In genomic region chr1:145849356-145850165, GRCh38 we compare ENCODE assay signal across 9 cellular contexts. TPM values are rescaled to one million over a fixed set of nuclear protein-coding genes. Genes with fewer than 3 reads are reported as not detected.
DNase-seq lines count a peak whose midpoint lies in the region; TF ChIP-seq lines count a peak whose summit lies in the region.
"Had no signal": no experiment of that assay in that cellular context is flagged by ENCODE, and none has a peak within 500 bp of the region (broad histone marks: within the 10 kb centered on the region; RNA-seq: fewer than 3 reads in every experiment).

No MANE protein-coding gene starts in this region.

- no peak overlapping the region for H3K23ac ChIP-seq in trophoblast cell (ENCODE audit: low read length)

- H3K79me2 ChIP-seq in trophoblast cell (ENCODE audit: control insufficient read depth, insufficient read depth, low read length, poor library complexity): peaks cover 5% of the 10 kb centered on the region

- peaks cover 33 to 51% of the 10 kb centered on the region in 2 experiments for H3K36me3 ChIP-seq in trophoblast cell (ENCODE audit: control insufficient read depth in 1 of 2, insufficient read depth in 2 of 2, low read length in 2 of 2)
- peaks cover 8 to 28% of the 10 kb centered on the region in 2 donors for H3K36me3 ChIP-seq in prostate gland

- H3K9me3 ChIP-seq in trophoblast cell (ENCODE audit: insufficient read depth, low read depth, low read length): peaks cover 1% of the 10 kb centered on the region
- no peaks in the 10 kb centered on the region for H3K9me3 ChIP-seq in prostate gland

- H3K27me3 ChIP-seq in trophoblast cell (ENCODE audit: insufficient read depth, low read length) (no peaks in the 10 kb centered on the region), prostate gland (replicated peaks; ENCODE audit: insufficient read depth) (no peaks in the 10 kb centered on the region)

- H3K14ac ChIP-seq in trophoblast cell (ENCODE audit: low read length): no peak overlapping the region

- H4K12ac ChIP-seq in trophoblast cell (ENCODE audit: low read depth, low read length): no peak overlapping the region

- H2BK5ac ChIP-seq in trophoblast cell (ENCODE audit: low read depth, low read length, poor library complexity): no peak overlapping the region

- WGBS in trophoblast cell (ENCODE audit: extremely low coverage, insufficient coverage, insufficient read length): no CpG with 5 or more reads among the region's 15 CpGs
- 76% methylated on average over 15 of the region's 15 CpGs for WGBS in prostate gland

- H3K27ac ChIP-seq in trophoblast cell (ENCODE audit: low read depth, low read length) (peak overlapping the region; percentile 0), prostate gland (no peak overlapping the region)

- no peak overlapping the region for H2BK120ac ChIP-seq in trophoblast cell (ENCODE audit: insufficient read depth, low read length, poor library complexity)

- peak; percentile 41 for TF ChIP-seq CTCF in NB4 (IDR thresholded peaks at IDR 0.05; ENCODE audit: low read depth, low read length)
- TF ChIP-seq CTCF in prostate gland (IDR thresholded peaks at IDR 0.05): no peak

- no peak overlapping the region for H3K18ac ChIP-seq in trophoblast cell (ENCODE audit: low read length)

- H3K79me1 ChIP-seq in trophoblast cell (ENCODE audit: low read length): peaks cover 6% of the 10 kb centered on the region

- H2AFZ ChIP-seq in trophoblast cell (ENCODE audit: insufficient read depth, low read length, poor library complexity): no peak overlapping the region

- no peak overlapping the region for H3K4ac ChIP-seq in trophoblast cell (ENCODE audit: low read depth, low read length)

- H2AK5ac ChIP-seq in trophoblast cell (ENCODE audit: low read length): no peak overlapping the region

- peaks cover 11 to 20% of the 10 kb centered on the region in 2 experiments for H3K4me1 ChIP-seq in trophoblast cell (ENCODE audit: control insufficient read depth in 1 of 2, insufficient read depth in 2 of 2, low read length in 2 of 2)
- H3K4me1 ChIP-seq in prostate gland (replicated peaks): no peaks in the 10 kb centered on the region

- no peak overlapping the region for H3K4me3 ChIP-seq in NB4 (ENCODE audit: low read depth, low read length)
- H3K4me3 ChIP-seq in trophoblast cell (ENCODE audit: low read depth, low read length): no peak overlapping the region
- no peak overlapping the region for H3K4me3 ChIP-seq in prostate gland

- intact Hi-C loops in prostate gland (cut with DNase I): loop anchor here (5.0 kb wide), 1 partner anchor 168 kb away; no protein-coding TSS in a partner anchor

- DNase-seq in GM03348 (ENCODE audit: low spot score): peak; percentile 89
- DNase-seq in NB4 (ENCODE audit: low read depth): no peak
- peak; percentile 61 for DNase-seq in dermis blood vessel endothelial cell
- no peak for DNase-seq in trophoblast cell
- no peak for DNase-seq in NCI-H187 treated with DMSO at 0.1 percent for 48 hours (lab: John Stamatoyannopoulos, UW)
- DNase-seq in NCI-H2171 (lab: John Stamatoyannopoulos, UW): no peak
- DNase-seq in activated CD4-positive, alpha-beta T cell treated with anti-CD3 and anti-CD28 coated beads, Interleukin-2, amount 50 U/mL, for 48 hours: no peak
- DNase-seq in prostate gland (ENCODE audit: low spot score): no peak
- DNase-seq: hypothalamus had no signal

- no peak overlapping the region for H3K9ac ChIP-seq in trophoblast cell (ENCODE audit: low read length)

- no peak overlapping the region for H2BK12ac ChIP-seq in trophoblast cell (ENCODE audit: low read length)

- H3K4me2 ChIP-seq in trophoblast cell (ENCODE audit: low read length): no peak overlapping the region

- peak overlapping the region; percentile 11 for H4K91ac ChIP-seq in trophoblast cell (ENCODE audit: low read depth, low read length)

- TF ChIP-seq POLR2A in NB4 (IDR thresholded peaks at IDR 0.05; ENCODE audit: extremely low read depth, insufficient read length): no peak
- TF ChIP-seq POLR2A in prostate gland (IDR thresholded peaks at IDR 0.05): no peak

- no peak overlapping the region for H4K8ac ChIP-seq in trophoblast cell (ENCODE audit: low read depth, low read length)

RNA-seq across cellular contexts. Expression of gene NUDT17, which starts 4.1 kb away (rescaled TPM):
- total RNA-seq in dermis blood vessel endothelial cell: 2.4 TPM in 2 replicates
- polyA plus RNA-seq in trophoblast cell (2013): 2.2 TPM in 2 replicates
- total RNA-seq in prostate gland: 1 to 10 TPM; 3.5 to 8.6 TPM

RNA-seq across cellular contexts. Expression of gene PIAS3, which starts 9.3 kb away (rescaled TPM):
- total RNA-seq in dermis blood vessel endothelial cell (6.1 and 10.7 TPM in 2 replicates), prostate gland (10 to 100 TPM; 41.7 to 48.8 TPM)
- polyA plus RNA-seq in trophoblast cell (2013): 40.7 and 42.0 TPM in 2 replicates

RNA-seq across cellular contexts. Expression of gene POLR3C, which starts 25.6 kb away (rescaled TPM):
- total RNA-seq in dermis blood vessel endothelial cell (27.5 and 29.3 TPM in 2 replicates), prostate gland (10 to 100 TPM; 22.5 to 48.0 TPM)
- 19.6 and 20.3 TPM in 2 replicates for polyA plus RNA-seq in trophoblast cell (2013)

RNA-seq across cellular contexts. Expression of gene RNF115, which starts 25.7 kb away (rescaled TPM):
- 13.9 and 15.3 TPM in 2 replicates for total RNA-seq in dermis blood vessel endothelial cell
- 9.8 and 9.9 TPM in 2 replicates for polyA plus RNA-seq in trophoblast cell (2013)
- 10 to 100 TPM; 12.5 to 21.4 TPM for total RNA-seq in prostate gland

RNA-seq across cellular contexts. Expression of gene ANKRD35, which starts 36.1 kb away (rescaled TPM):
- 0.09 and 0.17 TPM in 2 replicates for total RNA-seq in dermis blood vessel endothelial cell
- 0.03 and 0.04 TPM in 2 replicates for polyA plus RNA-seq in trophoblast cell (2013)
- total RNA-seq in prostate gland: 1 to 10 TPM; 6.6 to 7.5 TPM

Comparison
In these comparisons a context has a peak if more than half of its experiments do, and no peak if none do; other contexts are left out.
1. DNase-seq: peak in GM03348 (single experiment) and dermis blood vessel endothelial cell (single experiment); none in NB4 (single experiment), trophoblast cell (0 of 2), NCI-H187 treated with DMSO at 0.1 percent for 48 hours (single experiment), NCI-H2171 (single experiment), activated CD4-positive, alpha-beta T cell treated with anti-CD3 and anti-CD28 coated beads, Interleukin-2, amount 50 U/mL, for 48 hours (0 of 2) and prostate gland (single experiment).